Comparison of ENCODE assay signal across 9 cellular contexts in genomic region chr15:78055923-78056713, GRCh38. TPM values are rescaled to one million over a fixed set of nuclear protein-coding genes. Genes with fewer than 3 reads are reported as not detected.
DNase-seq lines count a peak whose midpoint lies in the region; ATAC-seq and FAIRE-seq lines count a peak whose summit lies in the region.
"Had no signal": no experiment of that assay in that cellular context is flagged by ENCODE, and none has a peak within 500 bp of the region (broad histone marks: within the 10 kb centered on the region; RNA-seq: fewer than 3 reads in every experiment).

No MANE protein-coding gene starts in this region.

- no peaks in the 10 kb centered on the region for H3K27me3 Mint-ChIP-seq in T-cell

- H3K27ac ChIP-seq in small intestine (ENCODE audit: low read depth in 1 of 2, low read length in 1 of 2), result peak overlapping the region; percentile 65 to 85

- H3K36me3 Mint-ChIP-seq in T-cell, result peaks cover 21% of the 10 kb centered on the region

- no peaks in the 10 kb centered on the region for H3K9me3 ChIP-seq in small intestine (ENCODE audit: control insufficient read depth, low read depth)

- DNase-seq in T-cell, result no peak
- peak; percentile 30 for DNase-seq in germinal center (ENCODE audit: low spot score)
- DNase-seq in small intestine, result peak; percentile 82
- no peak for DNase-seq in NCI-H774 (lab: John Stamatoyannopoulos, UW)
- DNase-seq in HK-2 (ENCODE audit: unreplicated experiment), result no peak

- H3K4me1 Mint-ChIP-seq in T-cell, result peaks cover 94 to 95% (median 95%) of the 10 kb centered on the region in 3 donors

- 14 to 28% (median 28%) methylated on average over 2 of the region's 2 CpGs for WGBS in small intestine, 3 donors

- no peaks in the 10 kb centered on the region for H3K27me3 ChIP-seq in small intestine (ENCODE audit: control insufficient read depth in 2 of 2, insufficient read depth in 2 of 2, low read length in 2 of 2)

- POLR2A ChIA-PET in T-cell (lab: Charles Lee), result interaction anchor here (0.7 to 1.0 kb wide), 2 partner anchors 9 to 21 kb away, joined by 3 to 9 read pairs; no protein-coding TSS in a partner anchor

- H3K4me3 ChIP-seq in small intestine (ENCODE audit: low read depth in 1 of 2, low read length in 2 of 2), result no peak overlapping the region

- H3K4me3 Mint-ChIP-seq in T-cell, result peak overlapping the region; percentile 50 to 67 (median 56)

- no peaks in the 10 kb centered on the region for H3K9me3 Mint-ChIP-seq in T-cell

- no peaks in the 10 kb centered on the region for H3K36me3 ChIP-seq in small intestine (ENCODE audit: control insufficient read depth in 2 of 2, insufficient read depth in 2 of 2, low read length in 2 of 2)

- peaks cover 25 to 50% of the 10 kb centered on the region in 2 donors for H3K4me1 ChIP-seq in small intestine (ENCODE audit: control insufficient read depth in 2 of 2, insufficient read depth in 1 of 2, low read depth in 1 of 2, low read length in 1 of 2)

- ATAC-seq in HG02759 (IDR thresholded peaks at IDR 0.05; ENCODE audit: unreplicated experiment), result peak; percentile 20
- peak; percentile 33 to 53 (median 44) for ATAC-seq in T-cell (replicated peaks in 1 of 4)
- no peak for ATAC-seq in HG03135 (IDR thresholded peaks at IDR 0.05; ENCODE audit: unreplicated experiment)
- ATAC-seq in HG03469 (IDR thresholded peaks at IDR 0.05; ENCODE audit: unreplicated experiment), result no peak

- no peak for FAIRE-seq in small intestine (lab: Jason Lieb, UNC)

- CTCF ChIA-PET in T-cell (lab: Charles Lee), result interaction anchor here (0.6 to 1.5 kb wide), 4 partner anchors 9 to 466 kb away, joined by 3 to 5 read pairs (median 3); no protein-coding TSS in a partner anchor

- peak overlapping the region; percentile 95 to 96 for H3K27ac Mint-ChIP-seq in T-cell

RNA-seq across cellular contexts. Expression of gene TBC1D2B, which starts 21.4 kb away (rescaled TPM):
- 100 to 1,000 TPM in 3 of 5 donors, 10 to 100 TPM in 2; 86.1 to 106 (median 101) TPM for total RNA-seq in T-cell
- polyA plus RNA-seq in small intestine, result 10 to 100 TPM in 1 of 3 donors, 1 to 10 TPM in 2; 7.6 to 16.0 (median 7.8) TPM

RNA-seq across cellular contexts. Expression of gene SH2D7, which starts 36.2 kb away (rescaled TPM):
- total RNA-seq in T-cell, result not detected
- 1 to 10 TPM; 1.7 to 3.8 (median 2.9) TPM for polyA plus RNA-seq in small intestine
- total RNA-seq: NCI-H460 had no signal

Comparison
In these comparisons a context has a peak if more than half of its experiments do, and no peak if none do; other contexts are left out.
1. ATAC-seq: peak in HG02759 (single experiment) and T-cell (4 of 4); none in HG03135 (single experiment) and HG03469 (single experiment).
2. DNase-seq: peak in germinal center (single experiment) and small intestine (single experiment); none in T-cell (0 of 34), NCI-H774 (single experiment) and HK-2 (single experiment).